25 cellular contexts compared by ENCODE assay signal in genomic region chr13:112818040-112818697, GRCh38.
"Had no signal": no experiment of that assay in that cellular context is flagged by ENCODE, and none has a peak within 500 bp of the region (broad histone marks: within the 10 kb centered on the region; RNA-seq: fewer than 3 reads in every experiment).

No MANE protein-coding gene starts in this region.

- H3K9me3 Mint-ChIP-seq: T-helper 1 cell treated with Interleukin-12 subunit alpha and Interleukin-12 subunit beta and Interleukin-4 antibody, amounts not matched to agents 30 μg/mL and 1 μg/mL, for 36 hours had no signal

- H3K4me1 ChIP-seq: adrenal gland, breast epithelium had no signal

- ATAC-seq: activated CD8-positive, alpha-beta T cell treated with anti-CD3 and anti-CD28 coated beads, Interleukin-2, amount 10 ng/mL, durations not matched to agents 7 days and 5 days; PC-3 had no signal

- H3K4me2 ChIP-seq: KMS-11 had no signal

- H3K4me3 ChIP-seq: adrenal gland, breast epithelium had no signal

- H3K4me1 Mint-ChIP-seq: activated naive CD8-positive, alpha-beta T cell treated with anti-CD3 and anti-CD28 coated beads, Interleukin-2, amount 10 ng/mL, durations not matched to agents 7 days and 5 days; IgD-negative memory B cell had no signal

- H3K36me3 ChIP-seq: breast epithelium had no signal

- H3K27ac Mint-ChIP-seq: activated CD8-positive, alpha-beta T cell treated with anti-CD3 and anti-CD28 coated beads, Interleukin-2, amount 10 ng/mL, durations not matched to agents 7 days and 5 days; activated naive CD8-positive, alpha-beta T cell treated with anti-CD3 and anti-CD28 coated beads, Interleukin-2, amount 10 ng/mL, durations not matched to agents 7 days and 5 days; IgD-negative memory B cell; T-helper 1 cell treated with Interleukin-12 subunit alpha and Interleukin-12 subunit beta and Interleukin-4 antibody, amounts not matched to agents 30 μg/mL and 1 μg/mL, for 36 hours had no signal

- DNase-seq: activated CD4-positive, alpha-beta T cell treated with anti-CD3 and anti-CD28 coated beads for 48 hours; activated CD4-positive, alpha-beta T cell treated with anti-CD3 and anti-CD28 coated beads, Interleukin-2, amount 50 U/mL, for 4 hours; activated CD4-positive, CD25-positive, alpha-beta regulatory T cell treated with anti-CD3 and anti-CD28 coated beads, Interleukin-2, amount 50 U/mL, for 72 hours; activated CD8-positive, alpha-beta memory T cell treated with anti-CD3 and anti-CD28 coated beads, Interleukin-2, amount 50 U/mL, for 48 hours; activated CD8-positive, alpha-beta T cell treated with anti-CD3 and anti-CD28 coated beads, Interleukin-2, amount 10 ng/mL, durations not matched to agents 7 days and 5 days; activated naive CD4-positive, alpha-beta T cell treated with anti-CD3 and anti-CD28 coated beads, Interleukin-2, amount 50 U/mL, for 16 hours; activated naive CD8-positive, alpha-beta T cell treated with anti-CD3 and anti-CD28 coated beads, Interleukin-2, amount 10 ng/mL, durations not matched to agents 7 days and 5 days; activated T-cell treated with anti-CD3 and anti-CD28 coated beads, Interleukin-2, amount 50 U/mL, for 1 hour; anterior cingulate cortex; MV-4-11; NCI-H1092 treated with DMSO at 0.1 percent for 48 hours; NCI-H1417 treated with DMSO at 0.1 percent for 48 hours; NCI-H1694; NCI-H2029; NCI-H2107; NCI-H510A treated with DMSO at 0.1 percent for 48 hours; NCI-H69; NK-92 treated with Interleukin-12 subunit alpha and Interleukin-12 subunit beta, amount 100 ng/mL, for 24 hours; PC-3; SHP77 treated with DMSO at 0.1 percent for 48 hours had no signal

- H3K27me3 Mint-ChIP-seq: activated naive CD8-positive, alpha-beta T cell treated with anti-CD3 and anti-CD28 coated beads, Interleukin-2, amount 10 ng/mL, durations not matched to agents 7 days and 5 days; IgD-negative memory B cell had no signal

- H3K9me3 ChIP-seq: adrenal gland, breast epithelium had no signal

- H3K27ac ChIP-seq: adrenal gland, breast epithelium, KMS-11 had no signal

- H3K9ac ChIP-seq: KMS-11 had no signal

- H3K27me3 ChIP-seq: adrenal gland, breast epithelium had no signal

- H3K4me3 Mint-ChIP-seq: activated CD8-positive, alpha-beta T cell treated with anti-CD3 and anti-CD28 coated beads, Interleukin-2, amount 10 ng/mL, durations not matched to agents 7 days and 5 days; activated naive CD8-positive, alpha-beta T cell treated with anti-CD3 and anti-CD28 coated beads, Interleukin-2, amount 10 ng/mL, durations not matched to agents 7 days and 5 days; IgD-negative memory B cell; T-helper 1 cell treated with Interleukin-12 subunit alpha and Interleukin-12 subunit beta and Interleukin-4 antibody, amounts not matched to agents 30 μg/mL and 1 μg/mL, for 36 hours had no signal
